In the genomic region with DNA sequence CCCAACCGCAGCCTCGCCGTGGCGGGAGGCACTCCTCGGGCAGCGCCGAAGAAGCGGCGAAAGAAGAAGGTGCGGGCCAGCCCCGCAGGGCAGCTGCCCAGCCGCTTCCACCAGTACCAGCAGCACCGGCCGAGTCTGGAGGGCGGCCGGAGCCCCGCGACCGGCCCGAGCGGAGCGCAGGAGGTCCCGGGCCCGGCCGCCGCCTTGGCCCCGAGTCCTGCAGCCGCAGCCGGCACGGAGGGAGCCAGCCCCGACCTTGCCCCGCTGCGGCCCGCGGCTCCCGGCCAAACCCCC, we compare ENCODE assay signal across 9 cellular contexts. TPM values are rescaled to one million over a fixed set of nuclear protein-coding genes. Genes with fewer than 3 reads are reported as not detected.
DNase-seq lines count a peak whose midpoint lies in the region; ATAC-seq, FAIRE-seq and TF ChIP-seq lines count a peak whose summit lies in the region.
"Had no signal": no experiment of that assay in that cellular context is flagged by ENCODE, and none has a peak within 500 bp of the region (broad histone marks: within the 10 kb centered on the region; RNA-seq: fewer than 3 reads in every experiment).

No MANE protein-coding gene starts in this region.

- in situ Hi-C loops in HAP-1 (cut with MboI; ENCODE audit: low sequenced_read_pairs): no loop called here
- in situ Hi-C loops in Panc1 (cut with HindIII; ENCODE audit: low pct_unique_long_range_greater_than_20kb, low sequenced_read_pairs): no loop called here

- DNase-seq in Calu3: no peak
- DNase-seq in HAP-1 (ENCODE audit: low spot score in 2 of 2): no peak
- DNase-seq in Panc1 (ENCODE audit: low read depth, low spot score): no peak
- DNase-seq in endothelial cell of umbilical vein (ENCODE audit: low read depth, low spot score): no peak
- DNase-seq in neuronal stem cell (ENCODE audit: low spot score): no peak
- DNase-seq in NCI-H2171 (lab: John Stamatoyannopoulos, UW): no peak
- no peak for DNase-seq in NCI-H146 treated with DMSO at 0.1 percent for 48 hours (lab: John Stamatoyannopoulos, UW; ENCODE audit: unreplicated experiment)

- H3K36me3 Mint-ChIP-seq in Calu3 (ENCODE audit: insufficient read depth, unreplicated experiment): peaks cover 68% of the 10 kb centered on the region

- peak overlapping the region; percentile 80 for H3K4me3 ChIP-seq in HAP-1
- H3K4me3 ChIP-seq in Panc1 (ENCODE audit: low read depth in 2 of 2, low read length in 2 of 2): peak overlapping the region; percentile 92 to 94
- H3K4me3 ChIP-seq in endothelial cell of umbilical vein (replicated peaks in 1 of 3; ENCODE audit: insufficient read depth in 1 of 3, low read depth in 1 of 3, low read length in 3 of 3): peak overlapping the region; percentile 63 to 94 (median 86)
- peak overlapping the region; percentile 93 to 97 for H3K4me3 ChIP-seq in neuronal stem cell (ENCODE audit: low read length in 2 of 2)

- H3K9ac ChIP-seq in endothelial cell of umbilical vein (replicated peaks; ENCODE audit: extremely low read depth, insufficient read depth, low read length): peak overlapping the region; percentile 88
- H3K9ac ChIP-seq in neuronal stem cell (ENCODE audit: low read depth, low read length, poor library complexity): peak overlapping the region; percentile 96

- intact Hi-C loops in Calu3 (cut with micrococcal nuclease; ENCODE audit: unreplicated experiment): loop anchor here (5.0 kb wide), 1 partner anchor 41 kb away; no protein-coding TSS in a partner anchor
- intact Hi-C loops in Panc1 (cut with micrococcal nuclease; ENCODE audit: unreplicated experiment): no loop called here
- intact Hi-C loops in endothelial cell of umbilical vein (cut with micrococcal nuclease): loop anchor here (1.0 to 10.0 kb wide), 7 partner anchors 42 to 1926 kb away; a partner anchor contains a TSS

- dilution Hi-C loops in endothelial cell of umbilical vein (cut with MboI; ENCODE audit: extremely low pct_ligation_motif_present, low sequenced_read_pairs): no loop called here

- no peaks in the 10 kb centered on the region for H3K9me3 Mint-ChIP-seq in Calu3 (ENCODE audit: low read depth, unreplicated experiment)

- H3K4me1 Mint-ChIP-seq in Calu3 (ENCODE audit: low read depth, unreplicated experiment): peaks cover 10% of the 10 kb centered on the region

- H3K27me3 Mint-ChIP-seq in Calu3 (ENCODE audit: unreplicated experiment): no peaks in the 10 kb centered on the region

- peak overlapping the region; percentile 99 for H3K18ac ChIP-seq in neuronal stem cell (ENCODE audit: low read length)

- peak overlapping the region; percentile 86 for H3K4me3 Mint-ChIP-seq in Calu3 (ENCODE audit: low read depth, unreplicated experiment)

- H3K36me3 ChIP-seq in HAP-1 (replicated peaks): peaks cover 11% of the 10 kb centered on the region
- H3K36me3 ChIP-seq in Panc1 (ENCODE audit: control insufficient read depth, insufficient read depth, low read length): peaks cover 26% of the 10 kb centered on the region
- peaks cover 8 to 12% of the 10 kb centered on the region in 2 experiments for H3K36me3 ChIP-seq in endothelial cell of umbilical vein (ENCODE audit: control insufficient read depth in 2 of 2, extremely low read depth in 1 of 2, insufficient read depth in 2 of 2, low read length in 2 of 2)
- H3K36me3 ChIP-seq in neuronal stem cell (replicated peaks in 1 of 2; ENCODE audit: control insufficient read depth in 2 of 2, insufficient read depth in 2 of 2, low read length in 2 of 2): peaks cover 14 to 31% of the 10 kb centered on the region in 2 donors

- peak overlapping the region; percentile 97 for H2BK5ac ChIP-seq in neuronal stem cell (ENCODE audit: low read length)

- H4K91ac ChIP-seq in neuronal stem cell (ENCODE audit: low read depth, low read length, poor library complexity): peak overlapping the region; percentile 79

- TF ChIP-seq POLR2A in endothelial cell of umbilical vein (IDR thresholded peaks at IDR 0.05; ENCODE audit: low read depth, low read length): no peak

- H3K4me1 ChIP-seq in HAP-1: peaks cover 18% of the 10 kb centered on the region
- peaks cover 16% of the 10 kb centered on the region for H3K4me1 ChIP-seq in Panc1 (ENCODE audit: control insufficient read depth, insufficient read depth, low read length)
- peaks cover 11% of the 10 kb centered on the region for H3K4me1 ChIP-seq in endothelial cell of umbilical vein (ENCODE audit: control insufficient read depth, extremely low read depth, insufficient read depth, low read length)
- H3K4me1 ChIP-seq in neuronal stem cell (ENCODE audit: control insufficient read depth in 2 of 2, insufficient read depth in 1 of 2, low read depth in 1 of 2, low read length in 2 of 2): peaks cover 4 to 7% of the 10 kb centered on the region in 2 donors

- FAIRE-seq in endothelial cell of umbilical vein (lab: Jason Lieb, UNC): no peak

- no peaks in the 10 kb centered on the region for H3K9me1 ChIP-seq in endothelial cell of umbilical vein (replicated peaks; ENCODE audit: control insufficient read depth, extremely low read depth, insufficient read depth, low read length)

- peaks cover 21% of the 10 kb centered on the region for H3K79me2 ChIP-seq in endothelial cell of umbilical vein (ENCODE audit: control insufficient read depth, insufficient read depth, low read length)

- TF ChIP-seq CTCF in Calu3 (IDR thresholded peaks at IDR 0.05; ENCODE audit: unreplicated experiment) (no peak), Panc1 (IDR thresholded peaks at IDR 0.05) (no peak), endothelial cell of umbilical vein (IDR thresholded peaks at IDR 0.05; ENCODE audit: extremely low read depth in 1 of 2, insufficient read depth in 1 of 2, low read depth in 1 of 2, low read length in 2 of 2) (no peak)

- H3K27ac ChIP-seq in Panc1 (ENCODE audit: low read length) (peak overlapping the region; percentile 86), endothelial cell of umbilical vein (ENCODE audit: insufficient read depth, low read depth, low read length) (peak overlapping the region; percentile 92), neuronal stem cell (replicated peaks; ENCODE audit: low read length) (peak overlapping the region; percentile 92)

- H3K79me1 ChIP-seq in neuronal stem cell (ENCODE audit: low read depth, low read length): peaks cover 6% of the 10 kb centered on the region

- H4K8ac ChIP-seq in neuronal stem cell (ENCODE audit: low read depth, low read length): no peak overlapping the region

- H3K23ac ChIP-seq in neuronal stem cell (ENCODE audit: low read depth, low read length, poor library complexity): peak overlapping the region; percentile 90

- H2AFZ ChIP-seq in endothelial cell of umbilical vein (ENCODE audit: low read depth, low read length) (no peak overlapping the region), neuronal stem cell (ENCODE audit: low read length) (peak overlapping the region; percentile 91)

- peak; percentile 30 for ATAC-seq in Panc1
- ATAC-seq in GM18858 (IDR thresholded peaks at IDR 0.05; ENCODE audit: unreplicated experiment): no peak

- H2BK120ac ChIP-seq in neuronal stem cell (ENCODE audit: low read depth, low read length): peak overlapping the region; percentile 97

- POLR2A ChIA-PET in Panc1 (lab: Charles Lee): interaction anchor here (0.7 to 0.9 kb wide), 3 partner anchors 90 to 276 kb away, joined by 3 to 6 read pairs (median 3); a partner anchor contains a TSS
- POLR2A ChIA-PET in endothelial cell of umbilical vein (lab: Charles Lee): interaction anchor here (0.6 to 1.4 kb wide), 10 partner anchors 8 to 748 kb away, joined by 3 to 7 read pairs (median 4); a partner anchor contains a TSS

- H2BK12ac ChIP-seq in neuronal stem cell (ENCODE audit: low read length): no peak overlapping the region

- no peaks in the 10 kb centered on the region for H3K27me3 ChIP-seq in HAP-1 (ENCODE audit: low read depth)
- no peaks in the 10 kb centered on the region for H3K27me3 ChIP-seq in Panc1 (ENCODE audit: control insufficient read depth, insufficient read depth, low read length)
- no peaks in the 10 kb centered on the region for H3K27me3 ChIP-seq in endothelial cell of umbilical vein (ENCODE audit: control insufficient read depth in 2 of 2, insufficient read depth in 2 of 2, low read length in 2 of 2)
- H3K27me3 ChIP-seq in neuronal stem cell (ENCODE audit: control insufficient read depth in 3 of 3, insufficient read depth in 3 of 3, low read depth in 1 of 3, low read length in 3 of 3): peaks cover 0 to 3% (median 0%) of the 10 kb centered on the region in 3 experiments

- peak overlapping the region; percentile 17 for H3K4ac ChIP-seq in neuronal stem cell (ENCODE audit: low read length)

- H3K14ac ChIP-seq in neuronal stem cell (ENCODE audit: low read length): peak overlapping the region; percentile 98

- H3K27ac Mint-ChIP-seq in Calu3 (ENCODE audit: unreplicated experiment): peak overlapping the region; percentile 87

- H2AK5ac ChIP-seq in neuronal stem cell (ENCODE audit: low read depth, low read length): peak overlapping the region; percentile 99

- peaks cover 11% of the 10 kb centered on the region for H4K20me1 ChIP-seq in endothelial cell of umbilical vein (replicated peaks; ENCODE audit: control insufficient read depth, extremely low read depth, insufficient read depth, low read length)

- peak overlapping the region; percentile 85 for H2BK15ac ChIP-seq in neuronal stem cell (ENCODE audit: low read length)

- WGBS in neuronal stem cell (ENCODE audit: extremely low coverage in 2 of 2, insufficient read length in 2 of 2, insufficient replicate concordance in 1 of 2), 2 donors: no CpG with 5 or more reads among the region's 36 CpGs

- CTCF ChIA-PET in Calu3 (lab: Charles Lee): interaction anchor here (0.7 to 2.4 kb wide), 3 partner anchors 97 to 291 kb away, joined by 3 to 38 read pairs (median 5); no protein-coding TSS in a partner anchor
- CTCF ChIA-PET in Panc1 (lab: Charles Lee): no interaction called here
- CTCF ChIA-PET in endothelial cell of umbilical vein (lab: Charles Lee): interaction anchor here (0.6 to 2.4 kb wide), 3 partner anchors 98 to 291 kb away, joined by 3 to 24 read pairs (median 4); no protein-coding TSS in a partner anchor

- H3K4me2 ChIP-seq in endothelial cell of umbilical vein (ENCODE audit: insufficient read depth, low read length): peak overlapping the region; percentile 66
- peak overlapping the region; percentile 48 for H3K4me2 ChIP-seq in neuronal stem cell (ENCODE audit: insufficient read depth, low read length, poor library complexity, severe bottlenecking)

- no peaks in the 10 kb centered on the region for H3K9me3 ChIP-seq in HAP-1
- H3K9me3 ChIP-seq in Panc1 (ENCODE audit: control insufficient read depth, insufficient read depth, low read depth, low read length): no peaks in the 10 kb centered on the region
- H3K9me3 ChIP-seq in endothelial cell of umbilical vein (replicated peaks; ENCODE audit: control insufficient read depth, insufficient read depth, low read length): no peaks in the 10 kb centered on the region
- no peaks in the 10 kb centered on the region for H3K9me3 ChIP-seq in neuronal stem cell (replicated peaks in 1 of 2; ENCODE audit: control insufficient read depth in 2 of 2, insufficient read depth in 1 of 2, low read depth in 1 of 2, low read length in 2 of 2)

- no TSS peak for BruUV-seq in Calu3 (replicated peaks; lab: Mats Ljungman, UMichigan)
- no TSS peak for BruUV-seq in Panc1 (replicated peaks; lab: Mats Ljungman, UMichigan)
- BruUV-seq in endothelial cell of umbilical vein (replicated peaks; lab: Mats Ljungman, UMichigan): no TSS peak

RNA-seq across cellular contexts. Expression of a gene that starts 0.5 kb away (rescaled TPM):
- total RNA-seq in Calu3 (2022) (45.4 and 46.2 TPM in 2 replicates), Panc1 (2021; ENCODE audit: unreplicated experiment) (63.5 TPM), endothelial cell of umbilical vein (87.9 and 88.4 TPM in 2 replicates)
- polyA plus RNA-seq in Panc1 (2012; ENCODE audit: insufficient read length): 53.4 TPM
- polyA plus RNA-seq in endothelial cell of umbilical vein: 7.1 and 9.6 TPM in 2 replicates
- polyA plus RNA-seq in endothelial cell of umbilical vein (2011; cell fraction: cytosol; rRNA removed): 10.7 and 12.0 TPM in 2 replicates
- polyA plus RNA-seq in endothelial cell of umbilical vein (2011; cell fraction: nucleus; rRNA removed): 22.1 and 26.1 TPM in 2 replicates
- polyA plus RNA-seq in endothelial cell of umbilical vein (2012): 41.6 and 42.0 TPM in 2 replicates
- polyA minus RNA-seq in endothelial cell of umbilical vein: 17.3 and 27.8 TPM in 2 replicates
- polyA minus RNA-seq in endothelial cell of umbilical vein (2011; cell fraction: cytosol; rRNA and poly(A)+ RNA removed): 30.8 TPM
- polyA minus RNA-seq in endothelial cell of umbilical vein (2011; cell fraction: nucleus; rRNA and poly(A)+ RNA removed): 45.5 and 55.9 TPM in 2 replicates
- polyA plus RNA-seq in neuronal stem cell (2013, experiment 1 of 2): 69.0 TPM
- polyA plus RNA-seq in neuronal stem cell (2013, experiment 2 of 2): 71.8 TPM

RNA-seq across cellular contexts. Expression of a gene that starts 36.8 kb away (rescaled TPM):
- 1.7 and 1.8 TPM in 2 replicates for total RNA-seq in Calu3 (2022)
- total RNA-seq in Panc1 (2021; ENCODE audit: unreplicated experiment): 0.28 TPM
- polyA plus RNA-seq in Panc1 (2012; ENCODE audit: insufficient read length): 0.24 TPM
- 0.18 TPM in 1 of 2 replicates, not detected in the other for total RNA-seq in endothelial cell of umbilical vein
- 0.06 and 0.07 TPM in 2 replicates for polyA plus RNA-seq in endothelial cell of umbilical vein
- polyA plus RNA-seq in endothelial cell of umbilical vein (2011; cell fraction: cytosol; rRNA removed): 0.09 and 0.11 TPM in 2 replicates
- 0.16 and 0.21 TPM in 2 replicates for polyA plus RNA-seq in endothelial cell of umbilical vein (2011; cell fraction: nucleus; rRNA removed)
- polyA plus RNA-seq in endothelial cell of umbilical vein (2012): 0.05 TPM in 1 of 2 replicates, not detected in the other
- polyA minus RNA-seq in endothelial cell of umbilical vein: 0.47 TPM in 1 of 2 replicates, not detected in the other
- polyA minus RNA-seq in endothelial cell of umbilical vein (2011; cell fraction: cytosol; rRNA and poly(A)+ RNA removed): not detected
- 0.34 TPM in 1 of 2 replicates, not detected in the other for polyA minus RNA-seq in endothelial cell of umbilical vein (2011; cell fraction: nucleus; rRNA and poly(A)+ RNA removed)
- polyA plus RNA-seq in neuronal stem cell (2013, experiment 1 of 2): 20.0 TPM
- polyA plus RNA-seq in neuronal stem cell (2013, experiment 2 of 2): 19.5 TPM
- total RNA-seq: M059J had no signal
